In the genomic region with DNA sequence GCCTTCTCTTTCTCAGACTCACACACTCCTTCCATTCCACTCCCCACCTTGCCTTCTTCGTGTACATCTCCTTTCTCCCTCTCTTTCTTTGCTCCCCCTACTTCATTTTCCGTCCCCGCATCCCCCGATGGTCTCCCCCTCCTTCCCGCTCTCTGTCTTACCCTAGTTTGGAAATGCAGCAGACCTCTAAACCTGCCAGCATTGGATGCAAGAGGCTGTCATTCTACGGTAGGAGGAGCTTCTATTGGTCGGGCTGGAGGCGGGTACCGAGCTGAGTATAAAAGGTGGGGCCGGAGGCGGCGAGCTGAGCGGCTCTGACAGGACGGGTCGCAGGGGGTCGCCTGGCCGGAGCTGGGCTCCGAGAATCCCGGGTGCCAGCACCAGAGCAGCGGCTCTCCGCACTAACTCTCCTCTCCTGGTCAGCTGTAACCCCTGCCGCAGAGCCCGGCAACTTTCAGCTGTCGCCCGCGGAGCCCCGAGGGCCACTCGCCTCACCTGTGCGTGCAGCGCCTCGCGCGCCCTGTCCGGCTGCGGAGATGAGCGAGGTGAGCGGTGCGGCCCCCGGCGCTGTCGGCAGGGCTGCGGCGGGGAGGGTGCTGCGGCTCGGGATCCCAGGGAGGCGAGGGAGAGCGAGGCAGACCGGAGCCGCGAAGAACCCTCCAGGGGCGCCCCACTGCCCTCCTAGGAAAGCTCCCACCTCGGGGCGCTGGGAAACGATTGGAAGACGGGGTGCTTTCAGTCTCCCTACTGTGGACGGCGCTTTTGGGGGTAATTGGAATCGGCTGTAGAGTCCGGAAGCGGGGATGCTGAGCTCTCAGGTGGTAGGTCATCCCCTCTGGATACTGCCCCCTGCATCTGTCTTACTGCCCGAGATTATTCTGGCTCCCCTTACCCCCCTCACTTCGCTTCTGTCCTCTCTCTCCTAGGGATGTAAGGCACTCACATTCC, we compare ENCODE assay signal across 1 cellular context.
TF ChIP-seq lines count a peak whose summit lies in the region.

PCP4L1 (plus strand) TSS at position 307 of the 948 bp plus-strand sequence; CDS start at position 537, 230 bp downstream.

TF ChIP-seq in GM12878, 131 proteins besides CTCF, POLR2A, EP300 and RAD21:
- TF ChIP-seq SIX5 (IDR thresholded peaks at IDR 0.05; ENCODE audit: low read depth, low read length, severe bottlenecking), result no peak
- TF ChIP-seq YBX1 (IDR thresholded peaks at IDR 0.05), result no peak
- TF ChIP-seq, protein P1, sequence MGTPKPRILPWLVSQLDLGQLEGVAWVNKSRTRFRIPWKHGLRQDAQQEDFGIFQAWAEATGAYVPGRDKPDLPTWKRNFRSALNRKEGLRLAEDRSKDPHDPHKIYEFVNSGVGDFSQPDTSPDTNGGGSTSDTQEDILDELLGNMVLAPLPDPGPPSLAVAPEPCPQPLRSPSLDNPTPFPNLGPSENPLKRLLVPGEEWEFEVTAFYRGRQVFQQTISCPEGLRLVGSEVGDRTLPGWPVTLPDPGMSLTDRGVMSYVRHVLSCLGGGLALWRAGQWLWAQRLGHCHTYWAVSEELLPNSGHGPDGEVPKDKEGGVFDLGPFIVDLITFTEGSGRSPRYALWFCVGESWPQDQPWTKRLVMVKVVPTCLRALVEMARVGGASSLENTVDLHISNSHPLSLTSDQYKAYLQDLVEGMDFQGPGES (IDR thresholded peaks at IDR 0.05), result no peak
- TF ChIP-seq PRDM15 (CRISPR knock-in tag; IDR thresholded peaks at IDR 0.05), result no peak
- TF ChIP-seq ZBED1 (IDR thresholded peaks at IDR 0.05; ENCODE audit: borderline replicate concordance), result no peak
- TF ChIP-seq PKNOX1 (IDR thresholded peaks at IDR 0.05), result peak; percentile 97
- no peak for TF ChIP-seq ESRRA (IDR thresholded peaks at IDR 0.05; ENCODE audit: low read length)
- no peak for TF ChIP-seq IKZF2 (IDR thresholded peaks at IDR 0.05)
- TF ChIP-seq ZNF622 (IDR thresholded peaks at IDR 0.05), result no peak
- no peak for TF ChIP-seq USF2 (IDR thresholded peaks at IDR 0.05; ENCODE audit: borderline replicate concordance, low read depth, low read length)
- no peak for TF ChIP-seq SMAD1 (IDR thresholded peaks at IDR 0.05; ENCODE audit: low read depth, partially characterized antibody)
- TF ChIP-seq SREBF1 (IDR thresholded peaks at IDR 0.05; ENCODE audit: low read length), result no peak
- TF ChIP-seq SP1 (IDR thresholded peaks at IDR 0.05; ENCODE audit: low read depth, low read length), result peak; percentile 41
- TF ChIP-seq, protein P2, sequence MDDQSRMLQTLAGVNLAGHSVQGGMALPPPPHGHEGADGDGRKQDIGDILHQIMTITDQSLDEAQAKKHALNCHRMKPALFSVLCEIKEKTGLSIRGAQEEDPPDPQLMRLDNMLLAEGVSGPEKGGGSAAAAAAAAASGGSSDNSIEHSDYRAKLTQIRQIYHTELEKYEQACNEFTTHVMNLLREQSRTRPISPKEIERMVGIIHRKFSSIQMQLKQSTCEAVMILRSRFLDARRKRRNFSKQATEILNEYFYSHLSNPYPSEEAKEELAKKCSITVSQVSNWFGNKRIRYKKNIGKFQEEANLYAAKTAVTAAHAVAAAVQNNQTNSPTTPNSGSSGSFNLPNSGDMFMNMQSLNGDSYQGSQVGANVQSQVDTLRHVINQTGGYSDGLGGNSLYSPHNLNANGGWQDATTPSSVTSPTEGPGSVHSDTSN (IDR thresholded peaks at IDR 0.05; ENCODE audit: insufficient replicate concordance, low read depth, low read length), result peak; percentile 93
- TF ChIP-seq POU2F2 (IDR thresholded peaks at IDR 0.05; ENCODE audit: borderline replicate concordance, low read depth, low read length), result no peak
- TF ChIP-seq, protein P3, sequence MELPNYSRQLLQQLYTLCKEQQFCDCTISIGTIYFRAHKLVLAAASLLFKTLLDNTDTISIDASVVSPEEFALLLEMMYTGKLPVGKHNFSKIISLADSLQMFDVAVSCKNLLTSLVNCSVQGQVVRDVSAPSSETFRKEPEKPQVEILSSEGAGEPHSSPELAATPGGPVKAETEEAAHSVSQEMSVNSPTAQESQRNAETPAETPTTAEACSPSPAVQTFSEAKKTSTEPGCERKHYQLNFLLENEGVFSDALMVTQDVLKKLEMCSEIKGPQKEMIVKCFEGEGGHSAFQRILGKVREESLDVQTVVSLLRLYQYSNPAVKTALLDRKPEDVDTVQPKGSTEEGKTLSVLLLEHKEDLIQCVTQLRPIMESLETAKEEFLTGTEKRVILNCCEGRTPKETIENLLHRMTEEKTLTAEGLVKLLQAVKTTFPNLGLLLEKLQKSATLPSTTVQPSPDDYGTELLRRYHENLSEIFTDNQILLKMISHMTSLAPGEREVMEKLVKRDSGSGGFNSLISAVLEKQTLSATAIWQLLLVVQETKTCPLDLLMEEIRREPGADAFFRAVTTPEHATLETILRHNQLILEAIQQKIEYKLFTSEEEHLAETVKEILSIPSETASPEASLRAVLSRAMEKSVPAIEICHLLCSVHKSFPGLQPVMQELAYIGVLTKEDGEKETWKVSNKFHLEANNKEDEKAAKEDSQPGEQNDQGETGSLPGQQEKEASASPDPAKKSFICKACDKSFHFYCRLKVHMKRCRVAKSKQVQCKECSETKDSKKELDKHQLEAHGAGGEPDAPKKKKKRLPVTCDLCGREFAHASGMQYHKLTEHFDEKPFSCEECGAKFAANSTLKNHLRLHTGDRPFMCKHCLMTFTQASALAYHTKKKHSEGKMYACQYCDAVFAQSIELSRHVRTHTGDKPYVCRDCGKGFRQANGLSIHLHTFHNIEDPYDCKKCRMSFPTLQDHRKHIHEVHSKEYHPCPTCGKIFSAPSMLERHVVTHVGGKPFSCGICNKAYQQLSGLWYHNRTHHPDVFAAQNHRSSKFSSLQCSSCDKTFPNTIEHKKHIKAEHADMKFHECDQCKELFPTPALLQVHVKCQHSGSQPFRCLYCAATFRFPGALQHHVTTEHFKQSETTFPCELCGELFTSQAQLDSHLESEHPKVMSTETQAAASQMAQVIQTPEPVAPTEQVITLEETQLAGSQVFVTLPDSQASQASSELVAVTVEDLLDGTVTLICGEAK (IDR thresholded peaks at IDR 0.05; ENCODE audit: borderline replicate concordance), result no peak
- TF ChIP-seq CREB1 (IDR thresholded peaks at IDR 0.05; ENCODE audit: low read depth), result no peak
- no peak for TF ChIP-seq RB1 (IDR thresholded peaks at IDR 0.05; ENCODE audit: borderline replicate concordance)
- TF ChIP-seq TCF12 (IDR thresholded peaks at IDR 0.05; ENCODE audit: low read depth, low read length), result no peak
- TF ChIP-seq, protein P4, sequence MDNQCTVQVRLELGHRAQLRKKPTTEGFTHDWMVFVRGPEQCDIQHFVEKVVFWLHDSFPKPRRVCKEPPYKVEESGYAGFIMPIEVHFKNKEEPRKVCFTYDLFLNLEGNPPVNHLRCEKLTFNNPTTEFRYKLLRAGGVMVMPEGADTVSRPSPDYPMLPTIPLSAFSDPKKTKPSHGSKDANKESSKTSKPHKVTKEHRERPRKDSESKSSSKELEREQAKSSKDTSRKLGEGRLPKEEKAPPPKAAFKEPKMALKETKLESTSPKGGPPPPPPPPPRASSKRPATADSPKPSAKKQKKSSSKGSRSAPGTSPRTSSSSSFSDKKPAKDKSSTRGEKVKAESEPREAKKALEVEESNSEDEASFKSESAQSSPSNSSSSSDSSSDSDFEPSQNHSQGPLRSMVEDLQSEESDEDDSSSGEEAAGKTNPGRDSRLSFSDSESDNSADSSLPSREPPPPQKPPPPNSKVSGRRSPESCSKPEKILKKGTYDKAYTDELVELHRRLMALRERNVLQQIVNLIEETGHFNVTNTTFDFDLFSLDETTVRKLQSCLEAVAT (IDR thresholded peaks at IDR 0.05), result 0 out of 2 replicates have a peak, but pooled peaks have one; percentile 27
- TF ChIP-seq NBN (IDR thresholded peaks at IDR 0.05), result peak; percentile 39; the same call in 1 of the 2 replicates
- no peak for TF ChIP-seq SKIL (IDR thresholded peaks at IDR 0.05; ENCODE audit: low read depth, poor library complexity, severe bottlenecking)
- TF ChIP-seq SMARCA5 (IDR thresholded peaks at IDR 0.05), result no peak
- no peak for TF ChIP-seq PAX8 (IDR thresholded peaks at IDR 0.05)
- no peak for TF ChIP-seq ZNF217 (IDR thresholded peaks at IDR 0.05)
- TF ChIP-seq BCL11A (IDR thresholded peaks at IDR 0.05; ENCODE audit: low read depth, low read length), result no peak
- no peak for TF ChIP-seq SUPT20H (IDR thresholded peaks at IDR 0.05; ENCODE audit: borderline replicate concordance, control insufficient read depth, low read depth, low read length)
